ENCODE assay signal across 17 cellular contexts in the genomic region with DNA sequence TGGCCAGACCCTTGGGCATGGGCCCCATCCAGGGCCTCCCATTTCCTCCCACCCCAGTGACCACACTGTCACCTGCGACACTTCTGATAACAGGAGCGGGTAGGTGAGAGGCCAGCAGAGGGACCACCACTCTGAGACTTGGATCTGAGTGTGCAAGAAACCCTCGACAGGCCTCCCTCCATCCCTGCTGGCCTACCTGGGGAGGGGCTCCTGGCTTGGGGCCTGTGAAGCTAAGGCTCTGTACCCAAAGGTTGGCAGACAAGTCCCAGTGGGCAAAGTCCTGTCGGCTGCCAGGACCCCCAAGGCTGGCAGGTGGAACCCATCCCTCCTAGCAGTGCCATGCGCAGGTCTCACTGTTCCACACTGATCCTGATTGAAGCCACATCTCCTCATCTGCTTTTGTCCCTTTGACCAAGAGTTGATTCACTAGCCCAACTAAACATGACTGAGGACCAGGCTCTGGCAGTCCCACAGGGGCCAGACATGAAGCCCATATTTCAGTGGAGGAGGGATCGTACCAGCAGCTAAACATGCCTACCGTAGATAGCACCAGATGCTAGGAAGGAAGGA. TPM values are rescaled to one million over a fixed set of nuclear protein-coding genes. Genes with fewer than 3 reads are reported as not detected.
DNase-seq lines count a peak whose midpoint lies in the region; ATAC-seq, FAIRE-seq and TF ChIP-seq lines count a peak whose summit lies in the region.
"Had no signal": no experiment of that assay in that cellular context is flagged by ENCODE, and none has a peak within 500 bp of the region (broad histone marks: within the 10 kb centered on the region; RNA-seq: fewer than 3 reads in every experiment).

No MANE protein-coding gene starts in this region.

- 53 to 67% (median 58%) methylated on average over 7 of the region's 7 CpGs for WGBS in small intestine, 3 donors

- H3K4me2 ChIP-seq in OCI-LY7 (ENCODE audit: low read length): no peak overlapping the region

- no peaks in the 10 kb centered on the region for H3K79me2 ChIP-seq in OCI-LY7 (ENCODE audit: insufficient read depth, low read depth, low read length)

- H3K9me3 Mint-ChIP-seq in Calu3 (ENCODE audit: low read depth, unreplicated experiment): no peaks in the 10 kb centered on the region
- no peaks in the 10 kb centered on the region for H3K9me3 Mint-ChIP-seq in activated naive CD8-positive, alpha-beta T cell treated with anti-CD3 and anti-CD28 coated beads, Interleukin-2, amount 10 ng/mL, durations not matched to agents 7 days and 5 days
- H3K9me3 Mint-ChIP-seq: activated T-helper 1 cell treated with anti-CD3 and anti-CD28 coated beads, Interleukin-12 subunit alpha, Interleukin-12 subunit beta, Interleukin-2, Interleukin-4 antibody, amounts not matched to agents 30 ng/mL and 10 ng/mL and 1 ng/mL, durations not matched to agents 14 hours and 24 hours and 36 hours; CD8-positive, alpha-beta memory T cell; stimulated activated naive CD8-positive, alpha-beta T cell treated with anti-CD3 and anti-CD28 coated beads, Interleukin-15, Interleukin-2, amounts not matched to agents 100 ng/mL and 50 ng/mL, for 24 hours; T-helper 1 cell treated with Interleukin-12 subunit alpha and Interleukin-12 subunit beta and Interleukin-4 antibody, amounts not matched to agents 30 μg/mL and 1 μg/mL, for 36 hours had no signal

- peaks cover 30% of the 10 kb centered on the region for H3K4me1 Mint-ChIP-seq in Calu3 (ENCODE audit: low read depth, unreplicated experiment)
- peaks cover 9% of the 10 kb centered on the region for H3K4me1 Mint-ChIP-seq in activated naive CD8-positive, alpha-beta T cell treated with anti-CD3 and anti-CD28 coated beads, Interleukin-2, amount 10 ng/mL, durations not matched to agents 7 days and 5 days

- H3K27me3 Mint-ChIP-seq in Calu3 (ENCODE audit: unreplicated experiment): no peaks in the 10 kb centered on the region
- H3K27me3 Mint-ChIP-seq in activated naive CD8-positive, alpha-beta T cell treated with anti-CD3 and anti-CD28 coated beads, Interleukin-2, amount 10 ng/mL, durations not matched to agents 7 days and 5 days: no peaks in the 10 kb centered on the region
- H3K27me3 Mint-ChIP-seq: CD8-positive, alpha-beta memory T cell; stimulated activated naive CD8-positive, alpha-beta T cell treated with anti-CD3 and anti-CD28 coated beads, Interleukin-15, Interleukin-2, amounts not matched to agents 100 ng/mL and 50 ng/mL, for 24 hours had no signal

- peaks cover 73% of the 10 kb centered on the region for H3K36me3 Mint-ChIP-seq in Calu3 (ENCODE audit: insufficient read depth, unreplicated experiment)
- H3K36me3 Mint-ChIP-seq in activated naive CD8-positive, alpha-beta T cell treated with anti-CD3 and anti-CD28 coated beads, Interleukin-2, amount 10 ng/mL, durations not matched to agents 7 days and 5 days: peaks cover 4% of the 10 kb centered on the region

- CTCF ChIA-PET in Calu3 (lab: Charles Lee): no interaction called here
- CTCF ChIA-PET in OCI-LY7 (lab: Charles Lee; ENCODE audit: unreplicated experiment): interaction anchor here (0.5 kb wide), 1 partner anchor 21 kb away, joined by 3 read pairs; no protein-coding TSS in a partner anchor

- no peak for FAIRE-seq in H54 (lab: Jason Lieb, UNC)
- no peak for FAIRE-seq in small intestine (lab: Jason Lieb, UNC)

- TF ChIP-seq POLR2A in H54 (IDR thresholded peaks at IDR 0.05; ENCODE audit: low read depth, low read length): no peak

- H3K4me3 Mint-ChIP-seq in Calu3 (ENCODE audit: low read depth, unreplicated experiment): peak overlapping the region; percentile 1
- no peak overlapping the region for H3K4me3 Mint-ChIP-seq in activated naive CD8-positive, alpha-beta T cell treated with anti-CD3 and anti-CD28 coated beads, Interleukin-2, amount 10 ng/mL, durations not matched to agents 7 days and 5 days
- H3K4me3 Mint-ChIP-seq: activated T-helper 1 cell treated with anti-CD3 and anti-CD28 coated beads, Interleukin-12 subunit alpha, Interleukin-12 subunit beta, Interleukin-2, Interleukin-4 antibody, amounts not matched to agents 30 ng/mL and 10 ng/mL and 1 ng/mL, durations not matched to agents 14 hours and 24 hours and 36 hours; CD8-positive, alpha-beta memory T cell; stimulated activated naive CD8-positive, alpha-beta T cell treated with anti-CD3 and anti-CD28 coated beads, Interleukin-15, Interleukin-2, amounts not matched to agents 100 ng/mL and 50 ng/mL, for 24 hours; T-helper 1 cell treated with Interleukin-12 subunit alpha and Interleukin-12 subunit beta and Interleukin-4 antibody, amounts not matched to agents 30 μg/mL and 1 μg/mL, for 36 hours had no signal

- peak; percentile 5 for ATAC-seq in activated naive CD8-positive, alpha-beta T cell treated with anti-CD3 and anti-CD28 coated beads, Interleukin-2, amount 10 ng/mL, durations not matched to agents 7 days and 5 days (ENCODE audit: low read depth)
- no peak for ATAC-seq in omental fat pad (ENCODE audit: low FRiP score)

- no peak for DNase-seq in Calu3
- DNase-seq in activated naive CD8-positive, alpha-beta T cell treated with anti-CD3 and anti-CD28 coated beads, Interleukin-2, amount 10 ng/mL, durations not matched to agents 7 days and 5 days: peak; percentile 33
- DNase-seq in mesenteric fat pad (ENCODE audit: low spot score): peak; percentile 86
- DNase-seq in omental fat pad (ENCODE audit: low spot score): no peak
- DNase-seq in OCI-LY7 (ENCODE audit: low spot score): no peak
- DNase-seq in H54 (ENCODE audit: insufficient read length, low spot score): no peak
- no peak for DNase-seq in small intestine
- DNase-seq: cerebellar nuclear complex, GOT3, NCI-H187 had no signal

- H3K27me3 ChIP-seq in small intestine (ENCODE audit: control insufficient read depth in 2 of 2, insufficient read depth in 2 of 2, low read length in 2 of 2): no peaks in the 10 kb centered on the region

- no peak overlapping the region for H3K4me3 ChIP-seq in OCI-LY7 (ENCODE audit: low read depth, low read length, poor library complexity, severe bottlenecking)
- no peak overlapping the region for H3K4me3 ChIP-seq in small intestine (ENCODE audit: low read depth in 1 of 2, low read length in 2 of 2)

- H3K27ac Mint-ChIP-seq in Calu3 (ENCODE audit: unreplicated experiment): peak overlapping the region; percentile 55
- H3K27ac Mint-ChIP-seq in activated naive CD8-positive, alpha-beta T cell treated with anti-CD3 and anti-CD28 coated beads, Interleukin-2, amount 10 ng/mL, durations not matched to agents 7 days and 5 days: peak overlapping the region; percentile 35
- H3K27ac Mint-ChIP-seq: activated T-helper 1 cell treated with anti-CD3 and anti-CD28 coated beads, Interleukin-12 subunit alpha, Interleukin-12 subunit beta, Interleukin-2, Interleukin-4 antibody, amounts not matched to agents 30 ng/mL and 10 ng/mL and 1 ng/mL, durations not matched to agents 14 hours and 24 hours and 36 hours; stimulated activated naive CD8-positive, alpha-beta T cell treated with anti-CD3 and anti-CD28 coated beads, Interleukin-15, Interleukin-2, amounts not matched to agents 100 ng/mL and 50 ng/mL, for 24 hours had no signal

- H3K27ac ChIP-seq in 22Rv1 (peak overlapping the region; percentile 80), OCI-LY7 (ENCODE audit: low read depth, low read length, poor library complexity, severe bottlenecking) (no peak overlapping the region), small intestine (ENCODE audit: low read depth in 1 of 2, low read length in 1 of 2) (no peak overlapping the region)

- no peak overlapping the region for H2AFZ ChIP-seq in OCI-LY7 (ENCODE audit: low read length)

- H4K20me1 ChIP-seq in OCI-LY7 (ENCODE audit: insufficient read depth, low read length): no peaks in the 10 kb centered on the region

- BruUV-seq in Calu3 (replicated peaks; lab: Mats Ljungman, UMichigan): no TSS peak
- BruUV-seq in OCI-LY7 (replicated peaks; lab: Mats Ljungman, UMichigan): no TSS peak

- H3K9me3 ChIP-seq in OCI-LY7 (ENCODE audit: low read length): no peaks in the 10 kb centered on the region
- H3K9me3 ChIP-seq in small intestine (ENCODE audit: control insufficient read depth, low read depth): no peaks in the 10 kb centered on the region

- H3K9me2 ChIP-seq in OCI-LY7 (ENCODE audit: insufficient read depth, low read length): no peaks in the 10 kb centered on the region

- POLR2A ChIA-PET in activated naive CD8-positive, alpha-beta T cell treated with anti-CD3 and anti-CD28 coated beads, Interleukin-2, amount 10 ng/mL, durations not matched to agents 7 days and 5 days (lab: Charles Lee): interaction anchor here (0.6 to 3.6 kb wide), 7 partner anchors 8 to 858 kb away, joined by 3 to 22 read pairs (median 3); a partner anchor contains a TSS
- POLR2A ChIA-PET in OCI-LY7 (lab: Charles Lee): interaction anchor here (0.6 to 0.8 kb wide), 2 partner anchors 8 to 32 kb away, joined by 3 to 4 read pairs; no protein-coding TSS in a partner anchor

- no peak for TF ChIP-seq CTCF in 22Rv1 (IDR thresholded peaks at IDR 0.05)
- no peak for TF ChIP-seq CTCF in Calu3 (IDR thresholded peaks at IDR 0.05; ENCODE audit: unreplicated experiment)
- TF ChIP-seq CTCF in omental fat pad (IDR thresholded peaks at IDR 0.05): no peak
- no peak for TF ChIP-seq CTCF in OCI-LY7 (conservative IDR thresholded peaks at IDR 0.05; ENCODE audit: low read length)

- intact Hi-C loops in Calu3 (cut with micrococcal nuclease; ENCODE audit: unreplicated experiment): no loop called here
- intact Hi-C loops in OCI-LY7 (cut with micrococcal nuclease; ENCODE audit: unreplicated experiment): no loop called here

- H3K4me1 ChIP-seq in OCI-LY7 (ENCODE audit: insufficient read depth, low read length, poor library complexity, severe bottlenecking) (peaks cover 11% of the 10 kb centered on the region), small intestine (ENCODE audit: control insufficient read depth in 2 of 2, insufficient read depth in 1 of 2, low read depth in 1 of 2, low read length in 1 of 2) (no peaks in the 10 kb centered on the region)

- H3K36me3 ChIP-seq in OCI-LY7 (ENCODE audit: insufficient read depth, low read length): peaks cover 25% of the 10 kb centered on the region
- peaks cover 0 to under 1% of the 10 kb centered on the region in 2 donors for H3K36me3 ChIP-seq in small intestine (ENCODE audit: control insufficient read depth in 2 of 2, insufficient read depth in 2 of 2, low read length in 2 of 2)

RNA-seq across cellular contexts. Expression of a gene that starts 1.2 kb away (rescaled TPM):
- total RNA-seq in Calu3 (2022) (0.87 TPM in 1 of 2 replicates, not detected in the other), mesenteric fat pad (not detected), omental fat pad (not detected), OCI-LY7 (2022) (0.80 and 1.1 TPM in 2 replicates)
- 1 to 10 TPM in 1 of 2 experiments, under 1 TPM in 1; 0.74 to 2.1 TPM for total RNA-seq in activated naive CD8-positive, alpha-beta T cell treated with anti-CD3 and anti-CD28 coated beads, Interleukin-2, amount 10 ng/mL, durations not matched to agents 7 days and 5 days
- 0.69 TPM in 1 of 2 replicates, not detected in the other for total RNA-seq in OCI-LY7 (2014; rRNA removed; shearing (Covaris generic))
- 1 to 10 TPM in 2 of 3 donors, under 1 TPM in 1; 1.00 to 5.7 (median 2.2) TPM for polyA plus RNA-seq in small intestine
- total RNA-seq: kidney epithelial cell had no signal
- polyA plus RNA-seq: CD8-positive, alpha-beta memory T cell; fibroblast of lung had no signal

RNA-seq across cellular contexts. Expression of a gene that starts 15.8 kb away (rescaled TPM):
- 44.2 and 57.9 TPM in 2 replicates for total RNA-seq in Calu3 (2022)
- 10 to 100 TPM; 51.0 to 54.5 TPM for total RNA-seq in activated naive CD8-positive, alpha-beta T cell treated with anti-CD3 and anti-CD28 coated beads, Interleukin-2, amount 10 ng/mL, durations not matched to agents 7 days and 5 days
- 15.5 TPM for total RNA-seq in mesenteric fat pad
- 10 to 100 TPM; 10.0 to 43.5 (median 21.3) TPM for total RNA-seq in omental fat pad
- 83.8 and 90.0 TPM in 2 replicates for total RNA-seq in OCI-LY7 (2014; rRNA removed; shearing (Covaris generic))
- 87.9 and 99.3 TPM in 2 replicates for total RNA-seq in OCI-LY7 (2022)
- polyA plus RNA-seq in small intestine: 10 to 100 TPM; 13.8 to 21.9 (median 15.2) TPM

RNA-seq across cellular contexts. Expression of a gene that starts 22.1 kb away (rescaled TPM):
- total RNA-seq in Calu3 (2022) (164 and 180 TPM in 2 replicates), mesenteric fat pad (99.0 TPM), omental fat pad (100 to 1,000 TPM; 106 to 160 (median 127) TPM), OCI-LY7 (2022) (121 and 137 TPM in 2 replicates)
- 100 to 1,000 TPM; 152 to 157 TPM for total RNA-seq in activated naive CD8-positive, alpha-beta T cell treated with anti-CD3 and anti-CD28 coated beads, Interleukin-2, amount 10 ng/mL, durations not matched to agents 7 days and 5 days
- total RNA-seq in OCI-LY7 (2014; rRNA removed; shearing (Covaris generic)): 124 and 133 TPM in 2 replicates
- polyA plus RNA-seq in small intestine: 10 to 100 TPM; 66.4 to 97.5 (median 69.4) TPM

RNA-seq across cellular contexts. Expression of a gene that starts 37.6 kb away (rescaled TPM):
- total RNA-seq in Calu3 (2022) (not detected in 2 replicates), mesenteric fat pad (267 TPM), omental fat pad (100 to 1,000 TPM in 3 of 4 donors, 10 to 100 TPM in 1; 64.9 to 209 (median 163) TPM), OCI-LY7 (2022) (35.0 and 42.2 TPM in 2 replicates)
- total RNA-seq in activated naive CD8-positive, alpha-beta T cell treated with anti-CD3 and anti-CD28 coated beads, Interleukin-2, amount 10 ng/mL, durations not matched to agents 7 days and 5 days: 10 to 100 TPM; 21.5 to 22.0 TPM
- total RNA-seq in OCI-LY7 (2014; rRNA removed; shearing (Covaris generic)): 62.9 and 64.2 TPM in 2 replicates
- polyA plus RNA-seq in small intestine: 10 to 100 TPM in 1 of 3 donors, 1 to 10 TPM in 2; 1.3 to 34.8 (median 3.0) TPM

RNA-seq across cellular contexts. Expression of a gene that starts 56.8 kb away (rescaled TPM):
- total RNA-seq in Calu3 (2022) (237 and 246 TPM in 2 replicates), mesenteric fat pad (60.2 TPM), omental fat pad (10 to 100 TPM; 41.9 to 71.3 (median 44.2) TPM), OCI-LY7 (2022) (261 and 271 TPM in 2 replicates)
- total RNA-seq in activated naive CD8-positive, alpha-beta T cell treated with anti-CD3 and anti-CD28 coated beads, Interleukin-2, amount 10 ng/mL, durations not matched to agents 7 days and 5 days: 10 to 100 TPM; 99.3 to 99.4 TPM
- total RNA-seq in OCI-LY7 (2014; rRNA removed; shearing (Covaris generic)): 205 and 230 TPM in 2 replicates
- polyA plus RNA-seq in small intestine: 10 to 100 TPM; 13.6 to 82.4 (median 27.3) TPM

Comparison
In these comparisons a context has a peak if more than half of its experiments do, and no peak if none do; other contexts are left out.
1. DNase-seq: peak in activated naive CD8-positive, alpha-beta T cell treated with anti-CD3 and anti-CD28 coated beads, Interleukin-2, amount 10 ng/mL, durations not matched to agents 7 days and 5 days (single experiment) and mesenteric fat pad (single experiment); none in Calu3 (single experiment), omental fat pad (single experiment), OCI-LY7 (single experiment), H54 (single experiment) and small intestine (single experiment).